Comparison of ENCODE assay signal across 10 cellular contexts in the genomic region with DNA sequence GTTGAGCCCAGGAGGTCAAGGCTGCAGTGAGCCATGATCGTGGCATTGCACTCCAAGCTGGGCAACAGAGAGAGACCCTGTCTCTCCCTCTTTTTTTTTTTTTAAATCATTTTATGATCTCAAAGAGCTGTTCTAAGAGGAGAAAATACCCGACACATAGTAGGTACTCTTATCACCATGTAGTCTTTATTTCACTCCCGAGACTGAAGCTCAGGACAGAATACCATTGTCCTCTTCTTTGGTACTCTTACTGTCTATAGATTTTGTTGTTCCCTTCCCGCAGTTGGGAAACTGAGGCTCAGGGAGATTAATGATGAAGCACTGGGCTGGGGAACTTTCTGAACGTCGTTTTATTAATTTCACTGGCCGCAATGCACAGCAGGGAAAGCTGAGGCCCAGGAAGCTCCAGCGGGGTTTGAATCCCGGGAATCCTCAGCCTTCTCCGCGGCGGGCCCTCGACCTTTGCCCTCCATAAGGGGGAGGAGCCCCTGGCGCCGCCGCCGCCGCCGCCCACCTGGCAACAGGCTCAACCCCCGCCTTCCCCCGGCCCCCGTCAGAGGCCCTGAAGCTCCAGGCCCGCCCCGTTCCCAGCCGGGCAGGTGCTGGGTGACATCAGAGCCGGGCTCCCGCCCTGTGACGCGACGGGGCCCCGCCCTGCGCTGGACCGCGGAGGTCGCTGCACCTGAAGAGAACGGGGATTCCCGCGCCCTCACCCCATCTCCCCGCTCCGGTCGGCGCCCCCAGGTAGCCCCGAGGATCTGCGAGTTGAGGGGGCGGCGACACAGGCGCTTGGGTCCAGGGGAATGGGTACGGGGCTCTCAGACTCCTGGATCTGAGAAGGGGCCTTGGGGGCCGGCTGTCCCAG. TPM values are rescaled to one million over a fixed set of nuclear protein-coding genes. Genes with fewer than 3 reads are reported as not detected.
DNase-seq lines count a peak whose midpoint lies in the region; ATAC-seq lines count a peak whose summit lies in the region.
"Had no signal": no experiment of that assay in that cellular context is flagged by ENCODE, and none has a peak within 500 bp of the region (broad histone marks: within the 10 kb centered on the region; RNA-seq: fewer than 3 reads in every experiment).

No MANE protein-coding gene starts in this region.

- H3K27me3 Mint-ChIP-seq in stimulated activated naive B cell treated with anti-CD40 and anti-IgM and Interleukin-4, amounts not matched to agents 10 μg/mL and 1 μg/mL and 100 μg/mL, for 72 hours: peaks cover 38 to 66% of the 10 kb centered on the region in 2 donors
- peaks cover 30% of the 10 kb centered on the region for H3K27me3 Mint-ChIP-seq in activated CD8-positive, alpha-beta memory T cell treated with anti-CD3 and anti-CD28 coated beads, Interleukin-2, amount 10 ng/mL, durations not matched to agents 7 days and 5 days

- peak overlapping the region; percentile 42 for H3K27ac Mint-ChIP-seq in stimulated activated naive B cell treated with anti-CD40 and anti-IgM and Interleukin-4, amounts not matched to agents 10 μg/mL and 1 μg/mL and 100 μg/mL, for 72 hours
- no peak overlapping the region for H3K27ac Mint-ChIP-seq in activated CD8-positive, alpha-beta memory T cell treated with anti-CD3 and anti-CD28 coated beads, Interleukin-2, amount 10 ng/mL, durations not matched to agents 7 days and 5 days
- H3K27ac Mint-ChIP-seq: T-cell had no signal

- H3K36me3 Mint-ChIP-seq in stimulated activated naive B cell treated with anti-CD40 and anti-IgM and Interleukin-4, amounts not matched to agents 10 μg/mL and 1 μg/mL and 100 μg/mL, for 72 hours: peaks cover 2 to 5% of the 10 kb centered on the region in 2 donors
- peaks cover under 1% of the 10 kb centered on the region for H3K36me3 Mint-ChIP-seq in activated CD8-positive, alpha-beta memory T cell treated with anti-CD3 and anti-CD28 coated beads, Interleukin-2, amount 10 ng/mL, durations not matched to agents 7 days and 5 days
- H3K36me3 Mint-ChIP-seq: T-cell had no signal

- no peak overlapping the region for H3K4me3 Mint-ChIP-seq in stimulated activated naive B cell treated with anti-CD40 and anti-IgM and Interleukin-4, amounts not matched to agents 10 μg/mL and 1 μg/mL and 100 μg/mL, for 72 hours
- H3K4me3 Mint-ChIP-seq in activated CD8-positive, alpha-beta memory T cell treated with anti-CD3 and anti-CD28 coated beads, Interleukin-2, amount 10 ng/mL, durations not matched to agents 7 days and 5 days: no peak overlapping the region

- DNase-seq in NCI-H345 (lab: John Stamatoyannopoulos, UW): peak; percentile 76
- no peak for DNase-seq in NCI-H345 treated with DMSO at 0.1 percent for 48 hours (lab: John Stamatoyannopoulos, UW; ENCODE audit: unreplicated experiment)
- DNase-seq in SW480 (ENCODE audit: low spot score): peak; percentile 95
- peak; percentile 90 for DNase-seq in islet precursor cell
- no peak for DNase-seq in stimulated activated naive B cell treated with anti-CD40 and anti-IgM and Interleukin-4, amounts not matched to agents 10 μg/mL and 1 μg/mL and 100 μg/mL, for 72 hours
- DNase-seq in activated CD8-positive, alpha-beta memory T cell treated with anti-CD3 and anti-CD28 coated beads, Interleukin-2, amount 10 ng/mL, durations not matched to agents 7 days and 5 days: no peak
- no peak for DNase-seq in NCI-H1694 treated with DMSO at 0.1 percent for 48 hours (lab: John Stamatoyannopoulos, UW)
- DNase-seq: effector CD4-positive, alpha-beta T cell had no signal

- peaks cover 0 to 3% of the 10 kb centered on the region in 2 donors for H3K9me3 Mint-ChIP-seq in stimulated activated naive B cell treated with anti-CD40 and anti-IgM and Interleukin-4, amounts not matched to agents 10 μg/mL and 1 μg/mL and 100 μg/mL, for 72 hours
- peaks cover 1% of the 10 kb centered on the region for H3K9me3 Mint-ChIP-seq in activated CD8-positive, alpha-beta memory T cell treated with anti-CD3 and anti-CD28 coated beads, Interleukin-2, amount 10 ng/mL, durations not matched to agents 7 days and 5 days (ENCODE audit: low read depth)

- CTCF ChIA-PET in activated CD8-positive, alpha-beta memory T cell treated with anti-CD3 and anti-CD28 coated beads, Interleukin-2, amount 10 ng/mL, durations not matched to agents 7 days and 5 days (lab: Charles Lee): no interaction called here

- peaks cover 0 to 6% of the 10 kb centered on the region in 2 donors for H3K4me1 Mint-ChIP-seq in stimulated activated naive B cell treated with anti-CD40 and anti-IgM and Interleukin-4, amounts not matched to agents 10 μg/mL and 1 μg/mL and 100 μg/mL, for 72 hours
- H3K4me1 Mint-ChIP-seq in activated CD8-positive, alpha-beta memory T cell treated with anti-CD3 and anti-CD28 coated beads, Interleukin-2, amount 10 ng/mL, durations not matched to agents 7 days and 5 days: no peaks in the 10 kb centered on the region

- ATAC-seq in stimulated activated naive B cell treated with anti-CD40 and anti-IgM and Interleukin-4, amounts not matched to agents 10 μg/mL and 1 μg/mL and 100 μg/mL, for 72 hours (replicated peaks): peak; percentile 46 to 60
- ATAC-seq in activated CD8-positive, alpha-beta memory T cell treated with anti-CD3 and anti-CD28 coated beads, Interleukin-2, amount 10 ng/mL, durations not matched to agents 7 days and 5 days: no peak
- ATAC-seq in GM21786 (IDR thresholded peaks at IDR 0.05; ENCODE audit: unreplicated experiment): no peak

RNA-seq across cellular contexts. Expression of gene MYH14, which starts 1.6 kb away (rescaled TPM):
- not detected for total RNA-seq in activated CD8-positive, alpha-beta memory T cell treated with anti-CD3 and anti-CD28 coated beads, Interleukin-2, amount 10 ng/mL, durations not matched to agents 7 days and 5 days

RNA-seq across cellular contexts. Expression of gene IZUMO2, which starts 42.0 kb away (rescaled TPM):
- not detected for total RNA-seq in activated CD8-positive, alpha-beta memory T cell treated with anti-CD3 and anti-CD28 coated beads, Interleukin-2, amount 10 ng/mL, durations not matched to agents 7 days and 5 days
- total RNA-seq: T-cell had no signal

Comparison
In these comparisons a context has a peak if more than half of its experiments do, and no peak if none do; other contexts are left out.
1. DNase-seq: peak in NCI-H345 (single experiment), SW480 (single experiment) and islet precursor cell (single experiment); none in NCI-H345 treated with DMSO at 0.1 percent for 48 hours (single experiment), stimulated activated naive B cell treated with anti-CD40 and anti-IgM and Interleukin-4, amounts not matched to agents 10 μg/mL and 1 μg/mL and 100 μg/mL, for 72 hours (single experiment), activated CD8-positive, alpha-beta memory T cell treated with anti-CD3 and anti-CD28 coated beads, Interleukin-2, amount 10 ng/mL, durations not matched to agents 7 days and 5 days (single experiment) and NCI-H1694 treated with DMSO at 0.1 percent for 48 hours (single experiment).
2. ATAC-seq: peak in stimulated activated naive B cell treated with anti-CD40 and anti-IgM and Interleukin-4, amounts not matched to agents 10 μg/mL and 1 μg/mL and 100 μg/mL, for 72 hours (2 of 2); none in activated CD8-positive, alpha-beta memory T cell treated with anti-CD3 and anti-CD28 coated beads, Interleukin-2, amount 10 ng/mL, durations not matched to agents 7 days and 5 days (single experiment) and GM21786 (single experiment).